Comparison of ENCODE assay signal across 13 cellular contexts in the genomic region with DNA sequence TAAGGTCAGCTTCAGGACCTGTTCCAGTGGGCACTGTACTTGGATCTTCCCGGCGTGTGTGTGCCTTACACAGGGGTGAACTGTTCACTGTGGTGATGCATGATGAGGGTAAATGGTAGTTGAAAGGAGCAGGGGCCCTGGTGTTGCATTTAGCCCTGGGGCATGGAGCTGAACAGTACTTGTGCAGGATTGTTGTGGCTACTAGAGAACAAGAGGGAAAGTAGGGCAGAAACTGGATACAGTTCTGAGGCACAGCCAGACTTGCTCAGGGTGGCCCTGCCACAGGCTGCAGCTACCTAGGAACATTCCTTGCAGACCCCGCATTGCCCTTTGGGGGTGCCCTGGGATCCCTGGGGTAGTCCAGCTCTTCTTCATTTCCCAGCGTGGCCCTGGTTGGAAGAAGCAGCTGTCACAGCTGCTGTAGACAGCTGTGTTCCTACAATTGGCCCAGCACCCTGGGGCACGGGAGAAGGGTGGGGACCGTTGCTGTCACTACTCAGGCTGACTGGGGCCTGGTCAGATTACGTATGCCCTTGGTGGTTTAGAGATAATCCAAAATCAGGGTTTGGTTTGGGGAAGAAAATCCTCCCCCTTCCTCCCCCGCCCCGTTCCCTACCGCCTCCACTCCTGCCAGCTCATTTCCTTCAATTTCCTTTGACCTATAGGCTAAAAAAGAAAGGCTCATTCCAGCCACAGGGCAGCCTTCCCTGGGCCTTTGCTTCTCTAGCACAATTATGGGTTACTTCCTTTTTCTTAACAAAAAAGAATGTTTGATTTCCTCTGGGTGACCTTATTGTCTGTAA.
A peak's percentile ranks its signal among the peaks of the same experiment; 100 is the strongest.
DNase-seq lines count a peak whose midpoint lies in the region; ATAC-seq, FAIRE-seq and TF ChIP-seq lines count a peak whose summit lies in the region.
"Had no signal": no experiment of that assay in that cellular context is flagged by ENCODE, and none has a peak within 500 bp of the region (broad histone marks: within the 10 kb centered on the region; RNA-seq: fewer than 3 reads in every experiment).

No MANE protein-coding gene starts in this region.

- TF ChIP-seq RAD21 in H1 (IDR thresholded peaks at IDR 0.05 in 1 of 2, conservative IDR thresholded peaks at IDR 0.05 in 1 of 2; ENCODE audit: low read depth in 2 of 2, low read length in 2 of 2) = no peak

- H2BK5ac ChIP-seq in H1 (ENCODE audit: low read depth, low read length) = no peak overlapping the region

- DNase-seq in AML-193 (lab: John Stamatoyannopoulos, UW) = peak; percentile 12 to 34
- DNase-seq in NCI-H146 (lab: John Stamatoyannopoulos, UW) = peak; percentile 87
- no peak for DNase-seq in H1 (ENCODE audit: low read depth in 1 of 2, low spot score in 2 of 2)
- no peak for DNase-seq in NCI-H1694 treated with DMSO at 0.1 percent for 48 hours (lab: John Stamatoyannopoulos, UW)
- DNase-seq in NCI-H187 treated with DMSO at 0.1 percent for 48 hours (lab: John Stamatoyannopoulos, UW) = no peak
- no peak for DNase-seq in NCI-H2029 treated with DMSO at 0.1 percent for 48 hours (lab: John Stamatoyannopoulos, UW)
- DNase-seq: activated CD4-positive, alpha-beta T cell treated with anti-CD3 and anti-CD28 coated beads for 48 hours; central memory CD4-positive, alpha-beta T cell; COR-L47; NCI-H510A; stimulated activated CD4-positive, alpha-beta T cell treated with anti-CD3 and anti-CD28 coated beads, Interleukin-4, amount 100 ng/mL, for 4 hours had no signal

- H3K79me2 ChIP-seq in H1 (ENCODE audit: control insufficient read depth in 1 of 2, insufficient read depth in 2 of 2, low read length in 2 of 2) = no peaks in the 10 kb centered on the region

- no peaks in the 10 kb centered on the region for H3K9me3 ChIP-seq in H1 (ENCODE audit: insufficient read depth in 2 of 2, low read depth in 1 of 2, low read length in 1 of 2)

- POLR2A ChIA-PET in H1 (lab: Charles Lee; ENCODE audit: partially characterized antibody) = no interaction called here

- no peak for TF ChIP-seq EP300 in H1 (IDR thresholded peaks at IDR 0.05; ENCODE audit: borderline replicate concordance in 1 of 2, low read depth in 2 of 2, low read length in 2 of 2)

- no peak overlapping the region for H3K4me2 ChIP-seq in H1 (ENCODE audit: insufficient read depth in 1 of 2, low read depth in 2 of 2, low read length in 2 of 2)

- no peak overlapping the region for H3K56ac ChIP-seq in H1 (replicated peaks; ENCODE audit: insufficient read length, low read depth, low read length)

- H3K27ac ChIP-seq in H1 (ENCODE audit: low read depth, low read length) = no peak overlapping the region

- no peak overlapping the region for H2AK5ac ChIP-seq in H1 (ENCODE audit: low read depth, low read length)

- H3K27me3 Mint-ChIP-seq in nephron (ENCODE audit: low read depth) = no peaks in the 10 kb centered on the region

- no peak overlapping the region for H4K91ac ChIP-seq in H1 (replicated peaks; ENCODE audit: insufficient read length, low read length)

- H2BK120ac ChIP-seq in H1 (replicated peaks; ENCODE audit: low read depth, low read length) = no peak overlapping the region

- no peak for FAIRE-seq in H1 (lab: Jason Lieb, UNC)

- no peak overlapping the region for H3K23ac ChIP-seq in H1 (ENCODE audit: insufficient read length)

- no peak overlapping the region for H3K9ac ChIP-seq in H1 (replicated peaks in 1 of 4; ENCODE audit: extremely low read depth in 1 of 4, low read depth in 3 of 4, low read length in 3 of 4)

- no peak overlapping the region for H2AFZ ChIP-seq in H1 (ENCODE audit: low read length)

- H2BK15ac ChIP-seq in H1 (ENCODE audit: low read length) = no peak overlapping the region

- H4K5ac ChIP-seq in H1 (ENCODE audit: insufficient read length, low read depth, low read length) = no peak overlapping the region

- no peaks in the 10 kb centered on the region for H3K36me3 ChIP-seq in H1 (ENCODE audit: control insufficient read depth in 2 of 4, insufficient read depth in 4 of 4, low read length in 3 of 4)

- H2BK12ac ChIP-seq in H1 (ENCODE audit: low read depth, low read length) = no peak overlapping the region

- no peaks in the 10 kb centered on the region for H3K9me3 Mint-ChIP-seq in nephron

- TF ChIP-seq CTCF in H1 (IDR thresholded peaks at IDR 0.05; ENCODE audit: control extremely low read depth in 1 of 3, insufficient read depth in 1 of 3, low read depth in 1 of 3, low read length in 3 of 3) (no peak), nephron (IDR thresholded peaks at IDR 0.05; ENCODE audit: unreplicated experiment in 3 of 3) (no peak)

- WGBS in H1 (ENCODE audit: extremely low coverage in 1 of 2, insufficient coverage in 1 of 2, insufficient read length in 1 of 2, insufficient replicate concordance in 2 of 2, low coverage in 1 of 2, low lambda C conversion rate in 2 of 2, missing lambda C conversion rate in 1 of 2), 2 experiments = 83% methylated on average over 6 of the region's 10 CpGs; no CpG with 5 or more reads in 1 of the 2 experiments

- H3K4me3 Mint-ChIP-seq in nephron = no peak overlapping the region

- H3K4me3 ChIP-seq in H1 (ENCODE audit: extremely low read depth in 1 of 4, insufficient read depth in 2 of 4, low read depth in 3 of 4, low read length in 4 of 4) = no peak overlapping the region

- H2BK20ac ChIP-seq in H1 (ENCODE audit: low read length) = no peak overlapping the region

- peaks cover 0 to 3% (median 0%) of the 10 kb centered on the region in 4 experiments; a peak in 1 of 7 replicates for H3K4me1 ChIP-seq in H1 (replicated peaks in 1 of 4; ENCODE audit: control insufficient read depth in 3 of 4, insufficient read depth in 4 of 4, low read length in 3 of 4)

- no peak for ATAC-seq in HG03159 (IDR thresholded peaks at IDR 0.05; ENCODE audit: unreplicated experiment)

- no peaks in the 10 kb centered on the region for H4K20me1 ChIP-seq in H1 (replicated peaks in 1 of 2; ENCODE audit: control insufficient read depth in 1 of 2, insufficient read depth in 2 of 2, low read length in 2 of 2)

- CTCF ChIA-PET in H1 (lab: Charles Lee; ENCODE audit: partially characterized antibody) = interaction anchor here (0.6 to 5.2 kb wide), 9 partner anchors 9 to 1834 kb away, joined by 3 to 29 read pairs (median 6); no protein-coding TSS in a partner anchor

- no peak overlapping the region for H3K18ac ChIP-seq in H1 (ENCODE audit: extremely low read depth, low read length)

- H3K4ac ChIP-seq in H1 (replicated peaks; ENCODE audit: insufficient read length, low read depth, low read length) = no peak overlapping the region

- no peak for TF ChIP-seq POLR2A in H1 (IDR thresholded peaks at IDR 0.05; ENCODE audit: control extremely low read depth in 1 of 2, low read depth in 2 of 2, low read length in 2 of 2)

- no peaks in the 10 kb centered on the region for H3K36me3 Mint-ChIP-seq in nephron (ENCODE audit: low read depth)

- peaks cover 38% of the 10 kb centered on the region for H3K4me1 Mint-ChIP-seq in nephron

- H4K8ac ChIP-seq in H1 (ENCODE audit: extremely low read depth, insufficient read depth, low read length) = peak overlapping the region; percentile 77; the same call in 1 of the 2 replicates

- H3K27ac Mint-ChIP-seq in nephron = peak overlapping the region in 2 of 3 experiments; percentile 13 to 42

- no peak overlapping the region for H3K14ac ChIP-seq in H1 (ENCODE audit: insufficient read length)

- no peaks in the 10 kb centered on the region for H3K27me3 ChIP-seq in H1 (replicated peaks in 1 of 4; ENCODE audit: control insufficient read depth in 3 of 4, extremely low read depth in 1 of 4, insufficient read depth in 3 of 4, low read length in 3 of 4)

- H3K23me2 ChIP-seq in H1 (ENCODE audit: low read depth, low read length) = no peaks in the 10 kb centered on the region

- no peaks in the 10 kb centered on the region for H3K79me1 ChIP-seq in H1 (ENCODE audit: low read depth, low read length)

TF ChIP-seq in H1, 55 proteins besides CTCF, POLR2A, EP300 and RAD21:
- no peak for TF ChIP-seq GABPA (IDR thresholded peaks at IDR 0.05; ENCODE audit: borderline replicate concordance, insufficient read depth, low read length)
- no peak for TF ChIP-seq RFX5 (IDR thresholded peaks at IDR 0.05; ENCODE audit: borderline replicate concordance, low read depth, low read length)
- TF ChIP-seq EZH2 (IDR thresholded peaks at IDR 0.05; ENCODE audit: low read depth, low read length, severe bottlenecking) = no peak
- TF ChIP-seq YY1 (IDR thresholded peaks at IDR 0.05; ENCODE audit: low read depth, low read length) = no peak
- no peak for TF ChIP-seq KDM5A (IDR thresholded peaks at IDR 0.05; ENCODE audit: low read length)
- no peak for TF ChIP-seq JUN (IDR thresholded peaks at IDR 0.05; ENCODE audit: low read depth, low read length)
- no peak for TF ChIP-seq NANOG (IDR thresholded peaks at IDR 0.05; ENCODE audit: insufficient read depth, low read depth, low read length, poor library complexity, severe bottlenecking)
- no peak for TF ChIP-seq TCF12 (IDR thresholded peaks at IDR 0.05; ENCODE audit: low read depth, low read length)
- no peak for TF ChIP-seq SP4 (IDR thresholded peaks at IDR 0.05; ENCODE audit: low read length)
- no peak for TF ChIP-seq BCL11A (IDR thresholded peaks at IDR 0.05; ENCODE audit: low read depth in 2 of 2, low read length in 2 of 2)
- TF ChIP-seq CREB1 (IDR thresholded peaks at IDR 0.05) = no peak
- TF ChIP-seq TAF7 (optimal IDR thresholded peaks at IDR 0.05; ENCODE audit: borderline replicate concordance, low read depth, low read length) = no peak
- TF ChIP-seq BACH1 (IDR thresholded peaks at IDR 0.05; ENCODE audit: low read length) = no peak
- TF ChIP-seq JUND (IDR thresholded peaks at IDR 0.05; ENCODE audit: low read length) = no peak
- no peak for TF ChIP-seq FOSL1 (IDR thresholded peaks at IDR 0.05; ENCODE audit: insufficient read depth, low read depth, low read length)
- TF ChIP-seq CEBPB (IDR thresholded peaks at IDR 0.05; ENCODE audit: low read depth, low read length) = no peak
- TF ChIP-seq PHF8 (conservative IDR thresholded peaks at IDR 0.05; ENCODE audit: low read depth, low read length) = no peak
- TF ChIP-seq, protein P1, sequence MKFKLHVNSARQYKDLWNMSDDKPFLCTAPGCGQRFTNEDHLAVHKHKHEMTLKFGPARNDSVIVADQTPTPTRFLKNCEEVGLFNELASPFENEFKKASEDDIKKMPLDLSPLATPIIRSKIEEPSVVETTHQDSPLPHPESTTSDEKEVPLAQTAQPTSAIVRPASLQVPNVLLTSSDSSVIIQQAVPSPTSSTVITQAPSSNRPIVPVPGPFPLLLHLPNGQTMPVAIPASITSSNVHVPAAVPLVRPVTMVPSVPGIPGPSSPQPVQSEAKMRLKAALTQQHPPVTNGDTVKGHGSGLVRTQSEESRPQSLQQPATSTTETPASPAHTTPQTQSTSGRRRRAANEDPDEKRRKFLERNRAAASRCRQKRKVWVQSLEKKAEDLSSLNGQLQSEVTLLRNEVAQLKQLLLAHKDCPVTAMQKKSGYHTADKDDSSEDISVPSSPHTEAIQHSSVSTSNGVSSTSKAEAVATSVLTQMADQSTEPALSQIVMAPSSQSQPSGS (IDR thresholded peaks at IDR 0.05; ENCODE audit: low read length) = no peak
TF ChIP-seq in H1: peak in this region for 0.

Comparison
In these comparisons a context has a peak if more than half of its experiments do, and no peak if none do; other contexts are left out.
1. DNase-seq: peak in AML-193 (2 of 2) and NCI-H146 (single experiment); none in H1 (0 of 2), NCI-H1694 treated with DMSO at 0.1 percent for 48 hours (single experiment), NCI-H187 treated with DMSO at 0.1 percent for 48 hours (single experiment) and NCI-H2029 treated with DMSO at 0.1 percent for 48 hours (single experiment).